9 cellular contexts compared by ENCODE assay signal in the genomic region with DNA sequence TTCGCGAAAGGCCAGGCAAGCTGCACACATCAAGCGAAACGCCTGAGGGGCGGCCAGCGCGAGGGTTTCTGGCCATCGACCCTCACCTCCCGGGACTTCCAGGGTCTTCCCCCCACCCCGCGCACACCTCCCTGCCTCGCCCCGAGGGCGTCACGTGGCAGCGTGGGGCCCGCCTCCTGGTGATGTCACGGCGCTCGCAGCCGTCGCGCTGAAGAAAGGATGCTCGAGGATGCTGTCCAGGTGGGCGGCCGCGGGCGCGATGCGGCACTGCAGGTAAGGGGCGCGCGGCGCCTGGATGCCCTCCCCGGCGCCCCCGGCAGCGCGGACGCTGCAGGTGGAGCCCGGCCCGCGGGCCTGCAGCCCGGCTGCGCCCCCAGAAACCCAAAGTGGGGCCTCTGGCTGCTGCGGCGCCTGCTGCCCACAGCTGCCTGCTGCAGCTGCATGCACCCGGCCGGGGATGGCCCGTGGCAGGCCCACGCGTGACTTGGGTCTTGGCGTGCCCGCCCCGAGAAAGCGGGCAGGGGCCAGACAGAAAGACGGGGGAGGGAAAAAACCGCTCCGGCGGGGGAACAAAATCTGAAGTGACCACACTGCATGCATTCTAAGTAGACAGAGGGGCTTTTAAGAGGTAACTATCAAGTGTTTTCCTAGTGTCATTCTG. TPM values are rescaled to one million over a fixed set of nuclear protein-coding genes. Genes with fewer than 3 reads are reported as not detected.
A peak's percentile ranks its signal among the peaks of the same experiment; 100 is the strongest.
DNase-seq lines count a peak whose midpoint lies in the region; ATAC-seq, FAIRE-seq and TF ChIP-seq lines count a peak whose summit lies in the region.
"Had no signal": no experiment of that assay in that cellular context is flagged by ENCODE, and none has a peak within 500 bp of the region (broad histone marks: within the 10 kb centered on the region; RNA-seq: fewer than 3 reads in every experiment).

No MANE protein-coding gene starts in this region.

- H3K4me1 ChIP-seq in gastroesophageal sphincter (peaks cover 0 to 9% (median 0%) of the 10 kb centered on the region in 3 donors), adrenal gland (replicated peaks in 1 of 2) (peaks cover 0 to 10% of the 10 kb centered on the region in 2 donors)
- no peaks in the 10 kb centered on the region for H3K4me1 ChIP-seq in CD4-positive, alpha-beta memory T cell (ENCODE audit: insufficient read depth, low read length)

- TF ChIP-seq CTCF in bronchial epithelial cell (IDR thresholded peaks at IDR 0.05; ENCODE audit: insufficient read depth, low read length, severe bottlenecking) (no peak), gastroesophageal sphincter (IDR thresholded peaks at IDR 0.05) (no peak), adrenal gland (IDR thresholded peaks at IDR 0.05) (no peak)

- ATAC-seq in memory B cell (ENCODE audit: low read depth): peak; percentile 56
- ATAC-seq in gastroesophageal sphincter: no peak

- CTCF ChIA-PET in CD4-positive, alpha-beta memory T cell (lab: Charles Lee; ENCODE audit: partially characterized antibody): no interaction called here

- no peaks in the 10 kb centered on the region for H3K9me3 ChIP-seq in gastroesophageal sphincter
- H3K9me3 ChIP-seq in adrenal gland (replicated peaks in 1 of 3): no peaks in the 10 kb centered on the region
- H3K9me3 ChIP-seq in CD4-positive, alpha-beta memory T cell (ENCODE audit: control insufficient read depth in 1 of 2, low read length in 2 of 2): no peaks in the 10 kb centered on the region

- TF ChIP-seq POLR2A in gastroesophageal sphincter (IDR thresholded peaks at IDR 0.05) (no peak), adrenal gland (IDR thresholded peaks at IDR 0.05) (no peak)

- DNase-seq in NCI-H1417 (lab: John Stamatoyannopoulos, UW): peak in 2 of 3 experiments; percentile 70 to 77
- no peak for DNase-seq in NCI-H1417 treated with DMSO at 0.1 percent for 48 hours (lab: John Stamatoyannopoulos, UW)
- peak; percentile 79 for DNase-seq in NCI-H146 (lab: John Stamatoyannopoulos, UW)
- DNase-seq in bronchial epithelial cell (ENCODE audit: low read depth): no peak
- DNase-seq in memory B cell (ENCODE audit: low spot score in 2 of 2): peak; percentile 30 to 45
- no peak for DNase-seq in adrenal gland
- DNase-seq in CD4-positive, alpha-beta memory T cell: no peak
- DNase-seq: CD4-positive, CD25-positive, alpha-beta regulatory T cell had no signal

- H3K27me3 ChIP-seq in bronchial epithelial cell (ENCODE audit: control insufficient read depth, insufficient read depth, low read length) (no peaks in the 10 kb centered on the region), gastroesophageal sphincter (peaks cover 10% of the 10 kb centered on the region), adrenal gland (peaks cover 32% of the 10 kb centered on the region)
- H3K27me3 ChIP-seq in CD4-positive, alpha-beta memory T cell (ENCODE audit: insufficient read depth, low read length): no peaks in the 10 kb centered on the region

- H3K9me3 Mint-ChIP-seq in memory B cell: no peaks in the 10 kb centered on the region
- H3K9me3 Mint-ChIP-seq in CD4-positive, alpha-beta memory T cell: no peaks in the 10 kb centered on the region

- WGBS in gastroesophageal sphincter (ENCODE audit: low coverage in 1 of 2), 2 donors: 28% methylated on average over 5 of the region's 60 CpGs; no CpG with 5 or more reads in 1 of the 2 donors
- 18 to 35% (median 32%) methylated on average over 9 to 60 of the region's 60 CpGs for WGBS in adrenal gland, 4 donors

- POLR2A ChIA-PET in CD4-positive, alpha-beta memory T cell (lab: Charles Lee; ENCODE audit: partially characterized antibody): no interaction called here

- peak overlapping the region; percentile 81 for H3K4me3 Mint-ChIP-seq in memory B cell
- H3K4me3 Mint-ChIP-seq in CD4-positive, alpha-beta memory T cell: peak overlapping the region in 1 of 8 donors; percentile 10

- intact Hi-C loops in adrenal gland (cut with DNase I): no loop called here
- intact Hi-C loops in CD4-positive, alpha-beta memory T cell (cut with micrococcal nuclease): no loop called here

- H3K36me3 ChIP-seq in bronchial epithelial cell (ENCODE audit: control insufficient read depth, insufficient read depth, low read length) (no peaks in the 10 kb centered on the region), gastroesophageal sphincter (no peaks in the 10 kb centered on the region), adrenal gland (replicated peaks in 1 of 2) (no peaks in the 10 kb centered on the region)
- no peaks in the 10 kb centered on the region for H3K36me3 ChIP-seq in CD4-positive, alpha-beta memory T cell (ENCODE audit: insufficient read depth, low read length)

- no peak overlapping the region for H3K27ac ChIP-seq in gastroesophageal sphincter
- H3K27ac ChIP-seq in adrenal gland: no peak overlapping the region
- H3K27ac ChIP-seq in CD4-positive, alpha-beta memory T cell (ENCODE audit: low read depth, low read length): no peak overlapping the region

- H3K36me3 Mint-ChIP-seq in memory B cell: peaks cover 8% of the 10 kb centered on the region
- H3K36me3 Mint-ChIP-seq in CD4-positive, alpha-beta memory T cell: no peaks in the 10 kb centered on the region
- H3K36me3 Mint-ChIP-seq: CD4-positive, CD25-positive, alpha-beta regulatory T cell had no signal

- peaks cover 13% of the 10 kb centered on the region for H3K4me1 Mint-ChIP-seq in memory B cell
- peaks cover 0 to 14% (median 3%) of the 10 kb centered on the region in 4 donors for H3K4me1 Mint-ChIP-seq in CD4-positive, alpha-beta memory T cell

- H3K4me3 ChIP-seq in bronchial epithelial cell (ENCODE audit: low read depth, low read length) (peak overlapping the region; percentile 31), gastroesophageal sphincter (peak overlapping the region in 1 of 2 donors; percentile 37), adrenal gland (peak overlapping the region in 1 of 4 donors; percentile 38)
- no peak overlapping the region for H3K4me3 ChIP-seq in CD4-positive, alpha-beta memory T cell (ENCODE audit: low read length in 2 of 2)

- FAIRE-seq in bronchial epithelial cell (lab: Jason Lieb, UNC): no peak

- no peak overlapping the region for H3K27ac Mint-ChIP-seq in memory B cell
- H3K27ac Mint-ChIP-seq in CD4-positive, alpha-beta memory T cell: no peak overlapping the region
- H3K27ac Mint-ChIP-seq: CD4-positive, CD25-positive, alpha-beta regulatory T cell had no signal

- no peaks in the 10 kb centered on the region for H3K27me3 Mint-ChIP-seq in memory B cell
- peaks cover 6 to 20% of the 10 kb centered on the region in 2 donors for H3K27me3 Mint-ChIP-seq in CD4-positive, alpha-beta memory T cell

- TF ChIP-seq EP300 in gastroesophageal sphincter (IDR thresholded peaks at IDR 0.05): no peak

RNA-seq across cellular contexts. Expression of a gene that starts 1.6 kb away (rescaled TPM):
- total RNA-seq in bronchial epithelial cell (1.3 and 2.4 TPM in 2 replicates), gastroesophageal sphincter (1 to 10 TPM in 3 of 4 donors, under 1 TPM in 1; 0.16 to 2.3 (median 2.0) TPM), adrenal gland (1 to 10 TPM; 3.6 to 8.8 (median 5.0) TPM)
- polyA plus RNA-seq in adrenal gland: 1 to 10 TPM; 1.2 to 3.6 (median 1.3) TPM
- total RNA-seq in CD4-positive, alpha-beta memory T cell: under 1 TPM; 0.28 to 0.29 TPM
- not detected for polyA plus RNA-seq in CD4-positive, alpha-beta memory T cell
- polyA plus RNA-seq: CD4-positive, CD25-positive, alpha-beta regulatory T cell had no signal

Comparison
In these comparisons a context has a peak if more than half of its experiments do, and no peak if none do; other contexts are left out.
1. DNase-seq: peak in NCI-H1417 (2 of 3), NCI-H146 (single experiment) and memory B cell (2 of 2); none in NCI-H1417 treated with DMSO at 0.1 percent for 48 hours (single experiment), bronchial epithelial cell (single experiment), adrenal gland (0 of 7) and CD4-positive, alpha-beta memory T cell (0 of 5).